12 cellular contexts compared by ENCODE assay signal in genomic region chr7:31126976-31127375, GRCh38.
DNase-seq lines count a peak whose midpoint lies in the region; ATAC-seq and TF ChIP-seq lines count a peak whose summit lies in the region.
"Had no signal": no experiment of that assay in that cellular context is flagged by ENCODE, and none has a peak within 500 bp of the region (broad histone marks: within the 10 kb centered on the region; RNA-seq: fewer than 3 reads in every experiment).

No MANE protein-coding gene starts in this region.

- H3K4me3 Mint-ChIP-seq in chondrocyte (ENCODE audit: unreplicated experiment) (no peak overlapping the region), neural crest cell (no peak overlapping the region)
- H3K4me3 Mint-ChIP-seq in naive thymus-derived CD8-positive, alpha-beta T cell, result no peak overlapping the region

- intact Hi-C loops in left colon (cut with DNase I, micrococcal nuclease), result loop anchor here in 1 of 2 donors (10.0 kb wide), 1 partner anchor 142 kb away; no protein-coding TSS in a partner anchor

- DNase-seq in EH (ENCODE audit: low read depth) (peak; percentile 23), NCI-H1694 treated with DMSO at 0.1 percent for 48 hours (lab: John Stamatoyannopoulos, UW) (peak; percentile 70), chondrocyte (ENCODE audit: low spot score) (no peak), neural crest cell (ENCODE audit: low read depth, low spot score) (no peak), left colon (no peak), NCI-H82 (lab: John Stamatoyannopoulos, UW) (no peak)
- no peak for DNase-seq in naive thymus-derived CD8-positive, alpha-beta T cell
- DNase-seq: activated effector memory CD4-positive, alpha-beta T cell treated with Interleukin-2 at 50 U/mL for 16 hours; KG1; left ventricle myocardium inferior; right cardiac atrium had no signal

- peaks cover 3% of the 10 kb centered on the region for H3K9me3 Mint-ChIP-seq in chondrocyte (ENCODE audit: low read depth)
- H3K9me3 Mint-ChIP-seq in neural crest cell, result no peaks in the 10 kb centered on the region
- no peaks in the 10 kb centered on the region for H3K9me3 Mint-ChIP-seq in naive thymus-derived CD8-positive, alpha-beta T cell

- no peak for ATAC-seq in left colon
- ATAC-seq in GM18505 (IDR thresholded peaks at IDR 0.05; ENCODE audit: unreplicated experiment), result no peak
- ATAC-seq in naive thymus-derived CD8-positive, alpha-beta T cell, result no peak
- ATAC-seq: right cardiac atrium had no signal

- TF ChIP-seq CTCF in chondrocyte (IDR thresholded peaks at IDR 0.05) (peak; percentile 78), neural crest cell (conservative IDR thresholded peaks at IDR 0.05) (peak; percentile 54)

- TF ChIP-seq POLR2A in GM18505 (IDR thresholded peaks at IDR 0.05; ENCODE audit: borderline replicate concordance, extremely low read depth, insufficient read depth, insufficient read length), result no peak

- POLR2A ChIA-PET in naive thymus-derived CD8-positive, alpha-beta T cell (lab: Charles Lee), result no interaction called here

- H3K27me3 Mint-ChIP-seq in chondrocyte (ENCODE audit: low read depth) (peaks cover 43% of the 10 kb centered on the region), neural crest cell (ENCODE audit: low read depth) (peaks cover 18% of the 10 kb centered on the region)
- H3K27me3 Mint-ChIP-seq in naive thymus-derived CD8-positive, alpha-beta T cell, result peaks cover 3 to 26% (median 15%) of the 10 kb centered on the region in 5 donors

- no peak overlapping the region for H3K27ac Mint-ChIP-seq in chondrocyte (ENCODE audit: unreplicated experiment)
- no peak overlapping the region for H3K27ac Mint-ChIP-seq in neural crest cell (ENCODE audit: unreplicated experiment)
- no peak overlapping the region for H3K27ac Mint-ChIP-seq in naive thymus-derived CD8-positive, alpha-beta T cell

- H3K36me3 Mint-ChIP-seq in chondrocyte (ENCODE audit: low read depth) (no peaks in the 10 kb centered on the region), neural crest cell (ENCODE audit: low read depth) (no peaks in the 10 kb centered on the region)
- H3K36me3 Mint-ChIP-seq in naive thymus-derived CD8-positive, alpha-beta T cell, result no peaks in the 10 kb centered on the region

- H3K4me1 Mint-ChIP-seq in chondrocyte (ENCODE audit: low read depth) (no peaks in the 10 kb centered on the region), neural crest cell (no peaks in the 10 kb centered on the region)
- no peaks in the 10 kb centered on the region for H3K4me1 Mint-ChIP-seq in naive thymus-derived CD8-positive, alpha-beta T cell

Comparison
In these comparisons a context has a peak if more than half of its experiments do, and no peak if none do; other contexts are left out.
1. DNase-seq: peak in EH (single experiment) and NCI-H1694 treated with DMSO at 0.1 percent for 48 hours (single experiment); none in chondrocyte (single experiment), neural crest cell (single experiment), left colon (0 of 2), NCI-H82 (single experiment) and naive thymus-derived CD8-positive, alpha-beta T cell (0 of 10).